In the genomic region with DNA sequence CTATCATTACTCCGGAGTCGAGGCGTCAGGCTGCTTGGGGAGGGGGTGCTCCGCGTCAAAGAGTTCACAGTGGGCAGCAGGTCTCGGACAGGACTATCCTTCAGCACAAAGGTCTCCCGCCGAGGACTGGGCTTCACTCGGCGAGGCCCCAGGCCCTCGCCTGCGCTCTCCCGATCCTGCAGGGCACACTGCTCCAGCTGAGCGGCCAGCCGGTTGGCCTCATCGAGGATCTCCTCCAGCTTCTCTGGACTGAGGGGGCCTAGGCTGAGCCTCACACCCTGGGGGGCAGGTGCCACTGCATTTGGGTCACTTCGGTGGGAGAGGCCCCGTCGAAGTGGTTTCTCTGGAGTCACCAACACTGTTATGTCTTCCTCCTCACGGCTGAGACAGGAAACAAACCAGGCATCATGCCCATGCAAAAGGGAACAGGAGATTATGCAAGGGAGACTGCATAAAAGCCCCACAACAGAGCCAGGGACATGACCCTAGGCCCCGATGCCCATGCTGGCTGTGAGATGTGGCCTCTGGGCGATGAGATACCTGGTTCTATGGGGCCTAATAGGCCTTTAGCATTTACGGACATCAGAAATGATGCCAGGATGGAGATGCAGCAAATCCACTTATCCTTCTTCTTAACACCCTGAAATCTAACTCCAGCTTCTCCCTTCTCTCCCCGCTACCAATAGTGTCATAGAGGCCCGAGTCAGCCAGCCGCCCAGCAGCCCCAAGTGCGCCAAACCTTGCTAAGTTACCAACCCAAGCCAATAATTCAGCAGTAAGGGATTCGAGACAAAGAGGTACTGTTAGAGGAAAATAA, we compare ENCODE assay signal across 9 cellular contexts. TPM values are rescaled to one million over a fixed set of nuclear protein-coding genes. Genes with fewer than 3 reads are reported as not detected.
DNase-seq lines count a peak whose midpoint lies in the region; ATAC-seq, FAIRE-seq and TF ChIP-seq lines count a peak whose summit lies in the region.
"Had no signal": no experiment of that assay in that cellular context is flagged by ENCODE, and none has a peak within 500 bp of the region (broad histone marks: within the 10 kb centered on the region; RNA-seq: fewer than 3 reads in every experiment).

No MANE protein-coding gene starts in this region.

- no peaks in the 10 kb centered on the region for H3K27me3 Mint-ChIP-seq in T-helper 1 cell treated with Interleukin-12 subunit alpha and Interleukin-12 subunit beta and Interleukin-4 antibody, amounts not matched to agents 30 μg/mL and 1 μg/mL, for 36 hours (ENCODE audit: low read depth)
- H3K27me3 Mint-ChIP-seq in T-helper 17 cell (no peaks in the 10 kb centered on the region), glutamatergic neuron (ENCODE audit: unreplicated experiment) (peaks cover 13% of the 10 kb centered on the region)

- H3K27me3 ChIP-seq in stomach: no peaks in the 10 kb centered on the region

- no peaks in the 10 kb centered on the region for H3K9me3 ChIP-seq in T-helper 17 cell (ENCODE audit: control insufficient read depth, low read length, poor library complexity, severe bottlenecking)
- H3K9me3 ChIP-seq in stomach: no peaks in the 10 kb centered on the region

- TF ChIP-seq CTCF in glutamatergic neuron (IDR thresholded peaks at IDR 0.05; ENCODE audit: partially characterized antibody, unreplicated experiment) (no peak), stomach (IDR thresholded peaks at IDR 0.05) (no peak), D721Med (IDR thresholded peaks at IDR 0.05; ENCODE audit: insufficient read depth, missing control alignments) (no peak)

- ATAC-seq in T-helper 17 cell (no peak), GM21390 (IDR thresholded peaks at IDR 0.05; ENCODE audit: unreplicated experiment) (no peak)

- H3K4me1 Mint-ChIP-seq in T-helper 1 cell treated with Interleukin-12 subunit alpha and Interleukin-12 subunit beta and Interleukin-4 antibody, amounts not matched to agents 30 μg/mL and 1 μg/mL, for 36 hours (ENCODE audit: low read depth): peaks cover 23% of the 10 kb centered on the region
- peaks cover 10% of the 10 kb centered on the region for H3K4me1 Mint-ChIP-seq in T-helper 17 cell
- peaks cover 18% of the 10 kb centered on the region for H3K4me1 Mint-ChIP-seq in glutamatergic neuron (ENCODE audit: low read depth, unreplicated experiment)

- peak overlapping the region; percentile 18 for H3K27ac Mint-ChIP-seq in T-helper 1 cell treated with Interleukin-12 subunit alpha and Interleukin-12 subunit beta and Interleukin-4 antibody, amounts not matched to agents 30 μg/mL and 1 μg/mL, for 36 hours
- H3K27ac Mint-ChIP-seq in T-helper 17 cell (no peak overlapping the region), glutamatergic neuron (ENCODE audit: unreplicated experiment) (peak overlapping the region; percentile 30)

- 60 to 72% (median 68%) methylated on average over 15 to 28 of the region's 28 CpGs for WGBS in stomach, 5 donors

- intact Hi-C loops in stomach (cut with DNase I; ENCODE audit: low total_unique reads): no loop called here

- H3K9me3 Mint-ChIP-seq in T-helper 1 cell treated with Interleukin-12 subunit alpha and Interleukin-12 subunit beta and Interleukin-4 antibody, amounts not matched to agents 30 μg/mL and 1 μg/mL, for 36 hours: no peaks in the 10 kb centered on the region
- peaks cover 9% of the 10 kb centered on the region for H3K9me3 Mint-ChIP-seq in glutamatergic neuron (ENCODE audit: unreplicated experiment)

- peaks cover 0 to 6% (median 0%) of the 10 kb centered on the region in 4 donors for H3K36me3 ChIP-seq in stomach

- H3K36me3 Mint-ChIP-seq in T-helper 1 cell treated with Interleukin-12 subunit alpha and Interleukin-12 subunit beta and Interleukin-4 antibody, amounts not matched to agents 30 μg/mL and 1 μg/mL, for 36 hours (ENCODE audit: low read depth): peaks cover 7% of the 10 kb centered on the region
- no peaks in the 10 kb centered on the region for H3K36me3 Mint-ChIP-seq in T-helper 17 cell (ENCODE audit: low read depth)
- H3K36me3 Mint-ChIP-seq in glutamatergic neuron (ENCODE audit: unreplicated experiment): no peaks in the 10 kb centered on the region

- H3K4me1 ChIP-seq in stomach: peaks cover 23 to 39% (median 31%) of the 10 kb centered on the region in 4 donors

- TF ChIP-seq POLR2A in stomach (IDR thresholded peaks at IDR 0.05): no peak

- FAIRE-seq in D721Med (lab: Jason Lieb, UNC): no peak

- DNase-seq in T-helper 1 cell (no peak), T-helper 17 cell (no peak), glutamatergic neuron (no peak), stomach (no peak), NCI-H774 (lab: John Stamatoyannopoulos, UW) (no peak), D721Med (ENCODE audit: insufficient read length, low spot score) (no peak)

- TF ChIP-seq EP300 in stomach (IDR thresholded peaks at IDR 0.05): no peak

- peak overlapping the region; percentile 100 for H3K4me3 Mint-ChIP-seq in T-helper 1 cell treated with Interleukin-12 subunit alpha and Interleukin-12 subunit beta and Interleukin-4 antibody, amounts not matched to agents 30 μg/mL and 1 μg/mL, for 36 hours
- H3K4me3 Mint-ChIP-seq in T-helper 17 cell (peak overlapping the region; percentile 99), glutamatergic neuron (ENCODE audit: unreplicated experiment) (peak overlapping the region; percentile 100)

- peak overlapping the region in 4 of 5 donors; percentile 87 to 92 (median 90) for H3K27ac ChIP-seq in stomach

- peak overlapping the region; percentile 56 to 68 (median 63) for H3K4me3 ChIP-seq in stomach

RNA-seq across cellular contexts. Expression of a gene that starts 1.1 kb away (rescaled TPM):
- total RNA-seq in T-helper 17 cell (1 to 10 TPM; 1.2 to 1.7 TPM), glutamatergic neuron (ENCODE audit: unreplicated experiment) (13.9 TPM), stomach (10 to 100 TPM in 1 of 5 donors, 1 to 10 TPM in 1, under 1 TPM in 2, not detected in 1; 0.29 to 18.7 (median 1.7) TPM)
- 10 to 100 TPM in 1 of 3 donors, 1 to 10 TPM in 2; 3.6 to 11.2 (median 4.1) TPM for polyA plus RNA-seq in stomach

RNA-seq across cellular contexts. Expression of a gene that starts 24.9 kb away (rescaled TPM):
- not detected for total RNA-seq in T-helper 17 cell
- total RNA-seq in glutamatergic neuron (ENCODE audit: unreplicated experiment): 0.64 TPM
- total RNA-seq in stomach: not detected
- polyA plus RNA-seq in stomach: under 1 TPM in 1 of 3 donors, not detected in 2; 0.45 TPM
- total RNA-seq: Daoy had no signal

RNA-seq across cellular contexts. Expression of a gene that starts 32.5 kb away (rescaled TPM):
- total RNA-seq in T-helper 17 cell (1 to 10 TPM; 3.2 to 3.3 TPM), glutamatergic neuron (ENCODE audit: unreplicated experiment) (181 TPM), stomach (10 to 100 TPM in 1 of 5 donors, 1 to 10 TPM in 4; 3.5 to 18.7 (median 7.2) TPM)
- 1 to 10 TPM in 2 of 3 donors, under 1 TPM in 1; 0.76 to 8.7 (median 1.5) TPM for polyA plus RNA-seq in stomach
